In genomic region chr11:125923012-125923579, GRCh38 we compare ENCODE assay signal across 9 cellular contexts. TPM values are rescaled to one million over a fixed set of nuclear protein-coding genes. Genes with fewer than 3 reads are reported as not detected.
DNase-seq lines count a peak whose midpoint lies in the region; ATAC-seq and TF ChIP-seq lines count a peak whose summit lies in the region.
"Had no signal": no experiment of that assay in that cellular context is flagged by ENCODE, and none has a peak within 500 bp of the region (broad histone marks: within the 10 kb centered on the region; RNA-seq: fewer than 3 reads in every experiment).

No MANE protein-coding gene starts in this region.

- no peak overlapping the region for H3K4me3 ChIP-seq in AG09309 (ENCODE audit: control insufficient read depth, low read depth, low read length)

- DNase-seq in AG09309 (ENCODE audit: low read depth) (peak; percentile 27), LoVo (ENCODE audit: low spot score) (peak; percentile 77), RPMI7951 (ENCODE audit: low read depth) (peak; percentile 67), glomerular visceral epithelial cell (ENCODE audit: extremely low spot score) (peak; percentile 63), pons (ENCODE audit: low spot score) (peak; percentile 85)
- DNase-seq in activated naive CD4-positive, alpha-beta T cell treated with anti-CD3 and anti-CD28 coated beads, Interleukin-2, amount 50 U/mL, for 16 hours = peak; percentile 46

- ATAC-seq in GM19043 (IDR thresholded peaks at IDR 0.05; ENCODE audit: low read depth, unreplicated experiment) (peak; percentile 72), HG02970 (IDR thresholded peaks at IDR 0.05; ENCODE audit: low FRiP score, unreplicated experiment) (no peak)

- TF ChIP-seq CTCF in AG09309 (IDR thresholded peaks at IDR 0.05; ENCODE audit: control insufficient read depth, insufficient read depth, low read depth, low read length, missing control alignments) = peak; percentile 87

RNA-seq across cellular contexts. Expression of gene DDX25, which starts 18.8 kb away (rescaled TPM):
- 0.10 and 0.36 TPM in 2 replicates for total RNA-seq in RPMI7951 (2014; rRNA removed; shearing (Covaris generic))
- total RNA-seq: natural killer cell treated with Interleukin-12 subunit alpha and Interleukin-12 subunit beta and Interleukin-15 and Interleukin-18, amount 100 ng/mL, for 72 hours had no signal

RNA-seq across cellular contexts. Expression of gene PUS3, which starts 20.1 kb away (rescaled TPM):
- total RNA-seq in RPMI7951 (2014; rRNA removed; shearing (Covaris generic)) = 11.5 and 12.1 TPM in 2 replicates

RNA-seq across cellular contexts. Expression of gene VSIG10L2, which starts 22.7 kb away (rescaled TPM):
- 0.10 TPM in 1 of 2 replicates, not detected in the other for total RNA-seq in RPMI7951 (2014; rRNA removed; shearing (Covaris generic))
- total RNA-seq: natural killer cell treated with Interleukin-12 subunit alpha and Interleukin-12 subunit beta and Interleukin-15 and Interleukin-18, amount 100 ng/mL, for 72 hours had no signal

RNA-seq across cellular contexts. Expression of gene HYLS1, which starts 35.6 kb away (rescaled TPM):
- total RNA-seq in RPMI7951 (2014; rRNA removed; shearing (Covaris generic)) = 30.2 and 36.4 TPM in 2 replicates

Comparison
In these comparisons a context has a peak if more than half of its experiments do, and no peak if none do; other contexts are left out.
1. DNase-seq: peak in every context shown above with its lines; median percentile 85 in pons; 77 in LoVo; 67 in RPMI7951; 63 in glomerular visceral epithelial cell; 46 in activated naive CD4-positive, alpha-beta T cell treated with anti-CD3 and anti-CD28 coated beads, Interleukin-2, amount 50 U/mL, for 16 hours; 27 in AG09309.